In the genomic region with DNA sequence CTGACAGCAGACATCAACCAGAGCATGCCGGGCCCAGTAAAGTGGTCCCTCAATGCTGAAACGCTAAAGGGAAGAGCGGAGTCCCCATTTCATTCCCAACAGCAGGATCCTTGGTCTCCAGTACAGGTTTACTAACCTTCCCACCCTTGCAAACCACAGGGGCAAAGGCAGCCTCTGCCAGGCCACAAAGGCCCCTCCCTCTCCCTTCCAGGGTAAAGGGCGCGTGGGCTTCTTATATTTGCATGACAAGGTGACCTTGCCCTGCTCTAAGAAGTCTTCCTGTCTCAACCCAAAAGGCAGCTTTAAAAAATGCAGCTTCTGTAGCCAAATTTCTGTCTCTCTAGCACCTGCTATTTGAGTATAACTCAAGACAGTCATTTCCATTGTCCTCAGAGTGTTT, we compare ENCODE assay signal across 1 cellular context.
TF ChIP-seq lines count a peak whose summit lies in the region.

No MANE protein-coding gene starts in this region.

TF ChIP-seq in H1, 55 proteins besides CTCF, POLR2A, EP300 and RAD21:
- no peak for TF ChIP-seq RFX5 (IDR thresholded peaks at IDR 0.05; ENCODE audit: borderline replicate concordance, low read depth, low read length)
- no peak for TF ChIP-seq YY1 (IDR thresholded peaks at IDR 0.05; ENCODE audit: low read depth, low read length)
- no peak for TF ChIP-seq TAF1 (IDR thresholded peaks at IDR 0.05; ENCODE audit: low read depth, low read length)
- TF ChIP-seq POLR2AphosphoS5 (IDR thresholded peaks at IDR 0.05; ENCODE audit: low read depth, low read length): no peak
- no peak for TF ChIP-seq BRCA1 (IDR thresholded peaks at IDR 0.05; ENCODE audit: low read depth, low read length)
- TF ChIP-seq SIN3A (conservative IDR thresholded peaks at IDR 0.05 in 1 of 2, IDR thresholded peaks at IDR 0.05 in 1 of 2; ENCODE audit: low read depth in 1 of 2, low read length in 2 of 2): no peak
- no peak for TF ChIP-seq SIX5 (IDR thresholded peaks at IDR 0.05; ENCODE audit: low read depth, low read length)
- TF ChIP-seq CEBPB (IDR thresholded peaks at IDR 0.05; ENCODE audit: low read depth, low read length): no peak
- TF ChIP-seq PHF8 (conservative IDR thresholded peaks at IDR 0.05; ENCODE audit: low read depth, low read length): no peak
- no peak for TF ChIP-seq GTF2F1 (IDR thresholded peaks at IDR 0.05; ENCODE audit: borderline replicate concordance, low read depth, low read length)
- no peak for TF ChIP-seq NRF1 (IDR thresholded peaks at IDR 0.05; ENCODE audit: low read depth, low read length)
- TF ChIP-seq GABPA (IDR thresholded peaks at IDR 0.05; ENCODE audit: borderline replicate concordance, insufficient read depth, low read length): no peak
- TF ChIP-seq ASH2L (IDR thresholded peaks at IDR 0.05; ENCODE audit: low read length): no peak
- no peak for TF ChIP-seq SAP30 (IDR thresholded peaks at IDR 0.05; ENCODE audit: insufficient read depth, insufficient replicate concordance, low read length)
- no peak for TF ChIP-seq HDAC6 (IDR thresholded peaks at IDR 0.05; ENCODE audit: low read depth, low read length)
- no peak for TF ChIP-seq RBBP5 (IDR thresholded peaks at IDR 0.05; ENCODE audit: borderline replicate concordance, low read depth, low read length)
- TF ChIP-seq TCF12 (IDR thresholded peaks at IDR 0.05; ENCODE audit: low read depth, low read length): no peak
- TF ChIP-seq TAF7 (optimal IDR thresholded peaks at IDR 0.05; ENCODE audit: borderline replicate concordance, low read depth, low read length): no peak
- no peak for TF ChIP-seq SP4 (IDR thresholded peaks at IDR 0.05; ENCODE audit: low read length)
- no peak for TF ChIP-seq EZH2 (IDR thresholded peaks at IDR 0.05; ENCODE audit: low read depth, low read length, severe bottlenecking)
TF ChIP-seq in H1: peak in this region for 0.
